In the genomic region with DNA sequence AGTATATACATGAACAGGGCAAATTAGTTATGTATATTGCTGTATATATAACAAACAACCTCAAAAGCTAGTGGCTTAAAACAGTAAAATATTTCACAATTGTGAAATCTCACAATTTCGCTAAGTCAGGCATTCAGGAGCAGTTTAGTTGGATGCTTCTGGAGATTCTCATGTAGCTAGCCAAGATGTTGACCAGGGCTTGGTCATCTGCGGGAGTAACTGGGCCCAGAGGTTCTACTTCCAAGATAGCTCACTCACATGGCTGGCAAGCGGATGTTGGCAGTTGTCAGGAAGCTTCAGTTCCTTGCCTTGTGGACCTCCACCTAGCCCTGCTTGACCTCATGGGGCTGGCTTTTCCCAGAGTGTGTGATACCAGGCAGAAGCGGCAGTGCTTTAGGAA, we compare ENCODE assay signal across 18 cellular contexts.
DNase-seq lines count a peak whose midpoint lies in the region; ATAC-seq and TF ChIP-seq lines count a peak whose summit lies in the region.
"Had no signal": no experiment of that assay in that cellular context is flagged by ENCODE, and none has a peak within 500 bp of the region (broad histone marks: within the 10 kb centered on the region; RNA-seq: fewer than 3 reads in every experiment).

No MANE protein-coding gene starts in this region.

- H3K18ac ChIP-seq in H9 (ENCODE audit: insufficient read length, low read depth, low read length) = no peak overlapping the region

- H4K8ac ChIP-seq in H9 (replicated peaks; ENCODE audit: insufficient read length, low read depth, low read length) = no peak overlapping the region

- TF ChIP-seq CTCF in fibroblast of villous mesenchyme (IDR thresholded peaks at IDR 0.05; ENCODE audit: insufficient read depth, low read depth, low read length) = no peak
- TF ChIP-seq CTCF in H9 (conservative IDR thresholded peaks at IDR 0.05) = no peak

- intact Hi-C loops in CD4-positive, alpha-beta memory T cell (cut with micrococcal nuclease) = no loop called here

- peaks cover 20% of the 10 kb centered on the region for H3K36me3 Mint-ChIP-seq in activated naive CD4-positive, alpha-beta T cell treated with anti-CD3 and anti-CD28 coated beads, Interleukin-2, amount 50 U/mL, for 24 hours
- H3K36me3 Mint-ChIP-seq in activated naive CD4-positive, alpha-beta T cell treated with anti-CD3 and anti-CD28 coated beads, Interleukin-2, amount 10 ng/mL, durations not matched to agents 7 days and 5 days = peaks cover 26% of the 10 kb centered on the region
- peaks cover 21 to 43% of the 10 kb centered on the region in 2 donors for H3K36me3 Mint-ChIP-seq in stimulated activated naive B cell treated with anti-CD40 and anti-IgM and Interleukin-4, amounts not matched to agents 10 μg/mL and 1 μg/mL and 100 μg/mL, for 72 hours
- peaks cover 37 to 80% of the 10 kb centered on the region in 2 donors for H3K36me3 Mint-ChIP-seq in CD4-positive, alpha-beta memory T cell
- H3K36me3 Mint-ChIP-seq in H9 (ENCODE audit: insufficient read depth in 1 of 3, low read depth in 3 of 3) = peaks cover 2 to 33% (median 8%) of the 10 kb centered on the region in 3 experiments; a peak in 4 of 7 replicates

- no peaks in the 10 kb centered on the region for H3K27me3 ChIP-seq in CD4-positive, alpha-beta memory T cell (ENCODE audit: insufficient read depth, low read length)
- no peaks in the 10 kb centered on the region for H3K27me3 ChIP-seq in H9 (ENCODE audit: insufficient read depth, low read length)

- H2AFZ ChIP-seq in H9 (ENCODE audit: low read length) = no peak overlapping the region
- H2AFZ ChIP-seq: GM23338 had no signal

- no peaks in the 10 kb centered on the region for H3K9me3 Mint-ChIP-seq in activated naive CD4-positive, alpha-beta T cell treated with anti-CD3 and anti-CD28 coated beads, Interleukin-2, amount 50 U/mL, for 24 hours
- H3K9me3 Mint-ChIP-seq in activated naive CD4-positive, alpha-beta T cell treated with anti-CD3 and anti-CD28 coated beads, Interleukin-2, amount 10 ng/mL, durations not matched to agents 7 days and 5 days = no peaks in the 10 kb centered on the region
- no peaks in the 10 kb centered on the region for H3K9me3 Mint-ChIP-seq in stimulated activated naive B cell treated with anti-CD40 and anti-IgM and Interleukin-4, amounts not matched to agents 10 μg/mL and 1 μg/mL and 100 μg/mL, for 72 hours
- H3K9me3 Mint-ChIP-seq in CD4-positive, alpha-beta memory T cell = peaks cover 0 to 2% (median 0%) of the 10 kb centered on the region in 8 donors
- H3K9me3 Mint-ChIP-seq in H9 = no peaks in the 10 kb centered on the region
- H3K9me3 Mint-ChIP-seq: CD4-positive, alpha-beta T cell; GM23338; HFFc6 had no signal

- no peak overlapping the region for H3K23ac ChIP-seq in H9 (ENCODE audit: insufficient read length, low read depth, low read length)

- H2AK5ac ChIP-seq in H9 (ENCODE audit: insufficient read length, low read length) = no peak overlapping the region

- peak overlapping the region; percentile 76 for H3K27ac Mint-ChIP-seq in activated naive CD4-positive, alpha-beta T cell treated with anti-CD3 and anti-CD28 coated beads, Interleukin-2, amount 50 U/mL, for 24 hours
- H3K27ac Mint-ChIP-seq in activated naive CD4-positive, alpha-beta T cell treated with anti-CD3 and anti-CD28 coated beads, Interleukin-2, amount 10 ng/mL, durations not matched to agents 7 days and 5 days = no peak overlapping the region
- no peak overlapping the region for H3K27ac Mint-ChIP-seq in stimulated activated naive B cell treated with anti-CD40 and anti-IgM and Interleukin-4, amounts not matched to agents 10 μg/mL and 1 μg/mL and 100 μg/mL, for 72 hours
- H3K27ac Mint-ChIP-seq in CD4-positive, alpha-beta memory T cell = no peak overlapping the region
- peak overlapping the region in 1 of 3 experiments; percentile 42; a peak in 1 of 7 replicates for H3K27ac Mint-ChIP-seq in H9
- H3K27ac Mint-ChIP-seq: CD4-positive, alpha-beta T cell; GM23338; HFFc6 had no signal

- H3K23me2 ChIP-seq in H9 (ENCODE audit: insufficient read length, low read depth, low read length, poor library complexity, severe bottlenecking) = no peaks in the 10 kb centered on the region

- DNase-seq in activated naive CD4-positive, alpha-beta T cell treated with anti-CD3 and anti-CD28 coated beads, Interleukin-2, amount 10 ng/mL, durations not matched to agents 7 days and 5 days = no peak
- DNase-seq in amniotic epithelial cell (ENCODE audit: low read depth) (peak; percentile 80), fibroblast of villous mesenchyme (ENCODE audit: low read depth) (peak; percentile 78), H9 (no peak)
- DNase-seq in stimulated activated naive B cell treated with anti-CD40 and anti-IgM and Interleukin-4, amounts not matched to agents 10 μg/mL and 1 μg/mL and 100 μg/mL, for 72 hours = no peak
- no peak for DNase-seq in CD4-positive, alpha-beta memory T cell
- DNase-seq: AML-193; CD4-positive, alpha-beta T cell; DMS153; DMS79; GDM1; HFFc6 had no signal

- POLR2A ChIA-PET in CD4-positive, alpha-beta memory T cell (lab: Charles Lee; ENCODE audit: partially characterized antibody) = no interaction called here

- no peak overlapping the region for H2BK15ac ChIP-seq in H9 (ENCODE audit: low read depth, low read length)

- no peak overlapping the region for H3K14ac ChIP-seq in H9 (ENCODE audit: insufficient read depth, low read length)

- H3K56ac ChIP-seq in H9 (ENCODE audit: insufficient read length, low read depth, low read length) = no peak overlapping the region

- H2BK20ac ChIP-seq in H9 (ENCODE audit: low read depth, low read length, poor library complexity, severe bottlenecking) = no peak overlapping the region

- ATAC-seq in stimulated activated naive B cell treated with anti-CD40 and anti-IgM and Interleukin-4, amounts not matched to agents 10 μg/mL and 1 μg/mL and 100 μg/mL, for 72 hours (replicated peaks) = no peak
- ATAC-seq: A549, GM23338, HCT116 had no signal

- CTCF ChIA-PET in activated naive CD4-positive, alpha-beta T cell treated with anti-CD3 and anti-CD28 coated beads, Interleukin-2, amount 10 ng/mL, durations not matched to agents 7 days and 5 days (lab: Charles Lee) = interaction anchor here (1.1 to 2.5 kb wide), 2 partner anchors 16 to 296 kb away, joined by 3 to 7 read pairs; no protein-coding TSS in a partner anchor
- CTCF ChIA-PET in CD4-positive, alpha-beta memory T cell (lab: Charles Lee; ENCODE audit: partially characterized antibody) = no interaction called here

- no peaks in the 10 kb centered on the region for H3K4me1 Mint-ChIP-seq in activated naive CD4-positive, alpha-beta T cell treated with anti-CD3 and anti-CD28 coated beads, Interleukin-2, amount 50 U/mL, for 24 hours
- no peaks in the 10 kb centered on the region for H3K4me1 Mint-ChIP-seq in activated naive CD4-positive, alpha-beta T cell treated with anti-CD3 and anti-CD28 coated beads, Interleukin-2, amount 10 ng/mL, durations not matched to agents 7 days and 5 days
- H3K4me1 Mint-ChIP-seq in stimulated activated naive B cell treated with anti-CD40 and anti-IgM and Interleukin-4, amounts not matched to agents 10 μg/mL and 1 μg/mL and 100 μg/mL, for 72 hours = no peaks in the 10 kb centered on the region
- no peaks in the 10 kb centered on the region for H3K4me1 Mint-ChIP-seq in CD4-positive, alpha-beta memory T cell
- peaks cover 3% of the 10 kb centered on the region in 2 experiments; a peak in 3 of 4 replicates for H3K4me1 Mint-ChIP-seq in H9

- no peaks in the 10 kb centered on the region for H3K4me1 ChIP-seq in CD4-positive, alpha-beta memory T cell (ENCODE audit: insufficient read depth, low read length)
- H3K4me1 ChIP-seq in H9 (ENCODE audit: insufficient read depth, low read length) = no peaks in the 10 kb centered on the region
- H3K4me1 ChIP-seq: A549 had no signal

- H3K27ac ChIP-seq in CD4-positive, alpha-beta memory T cell (ENCODE audit: low read depth, low read length) = no peak overlapping the region
- H3K27ac ChIP-seq in H9 (ENCODE audit: insufficient read length, low read depth, low read length) = no peak overlapping the region
- H3K27ac ChIP-seq: 22Rv1, A549, C4-2B had no signal

- no peak overlapping the region for H2BK12ac ChIP-seq in H9 (ENCODE audit: insufficient read length, low read depth, low read length)

- no peak overlapping the region for H2BK120ac ChIP-seq in H9 (ENCODE audit: low read depth, low read length, poor library complexity, severe bottlenecking)

- H3K4me2 ChIP-seq in H9 (ENCODE audit: insufficient read depth, insufficient read length, low read length) = no peak overlapping the region
- H3K4me2 ChIP-seq: A549, GM23338 had no signal

- H2BK5ac ChIP-seq in H9 (ENCODE audit: insufficient read length, low read length) = no peak overlapping the region

- no peaks in the 10 kb centered on the region for H3K79me1 ChIP-seq in H9 (ENCODE audit: insufficient read depth, low read depth, low read length, poor library complexity, severe bottlenecking)

- no peak overlapping the region for H3K4me3 ChIP-seq in fibroblast of villous mesenchyme (ENCODE audit: low read depth, low read length)
- no peak overlapping the region for H3K4me3 ChIP-seq in CD4-positive, alpha-beta memory T cell (ENCODE audit: low read length in 2 of 2)
- H3K4me3 ChIP-seq: A549, GM23338 had no signal

- no peaks in the 10 kb centered on the region for H3K9me3 ChIP-seq in CD4-positive, alpha-beta memory T cell (ENCODE audit: control insufficient read depth in 1 of 2, low read length in 2 of 2)
- no peaks in the 10 kb centered on the region for H3K9me3 ChIP-seq in H9 (ENCODE audit: control insufficient read depth, low read depth, low read length)
- H3K9me3 ChIP-seq: A549 had no signal

- no peaks in the 10 kb centered on the region for H4K20me1 ChIP-seq in H9 (ENCODE audit: control insufficient read depth, insufficient read depth, insufficient read length)

- H3K79me2 ChIP-seq in H9 (ENCODE audit: insufficient read depth, low read length) = no peaks in the 10 kb centered on the region

- H3K9ac ChIP-seq in H9 (ENCODE audit: extremely low read depth, insufficient read length, low read length) = no peak overlapping the region

- H3K36me3 ChIP-seq in CD4-positive, alpha-beta memory T cell (ENCODE audit: insufficient read depth, low read length) = peaks cover 31% of the 10 kb centered on the region

- no peak overlapping the region for H3K4me3 Mint-ChIP-seq in activated naive CD4-positive, alpha-beta T cell treated with anti-CD3 and anti-CD28 coated beads, Interleukin-2, amount 50 U/mL, for 24 hours
- no peak overlapping the region for H3K4me3 Mint-ChIP-seq in activated naive CD4-positive, alpha-beta T cell treated with anti-CD3 and anti-CD28 coated beads, Interleukin-2, amount 10 ng/mL, durations not matched to agents 7 days and 5 days
- no peak overlapping the region for H3K4me3 Mint-ChIP-seq in stimulated activated naive B cell treated with anti-CD40 and anti-IgM and Interleukin-4, amounts not matched to agents 10 μg/mL and 1 μg/mL and 100 μg/mL, for 72 hours
- H3K4me3 Mint-ChIP-seq in CD4-positive, alpha-beta memory T cell = no peak overlapping the region
- H3K4me3 Mint-ChIP-seq in H9 = no peak overlapping the region
- H3K4me3 Mint-ChIP-seq: CD4-positive, alpha-beta T cell; GM23338; HFFc6 had no signal

- H3K27me3 Mint-ChIP-seq in activated naive CD4-positive, alpha-beta T cell treated with anti-CD3 and anti-CD28 coated beads, Interleukin-2, amount 50 U/mL, for 24 hours = no peaks in the 10 kb centered on the region
- no peaks in the 10 kb centered on the region for H3K27me3 Mint-ChIP-seq in activated naive CD4-positive, alpha-beta T cell treated with anti-CD3 and anti-CD28 coated beads, Interleukin-2, amount 10 ng/mL, durations not matched to agents 7 days and 5 days
- H3K27me3 Mint-ChIP-seq in stimulated activated naive B cell treated with anti-CD40 and anti-IgM and Interleukin-4, amounts not matched to agents 10 μg/mL and 1 μg/mL and 100 μg/mL, for 72 hours = no peaks in the 10 kb centered on the region
- no peaks in the 10 kb centered on the region for H3K27me3 Mint-ChIP-seq in CD4-positive, alpha-beta memory T cell
- H3K27me3 Mint-ChIP-seq in H9 (ENCODE audit: low read depth) = no peaks in the 10 kb centered on the region
- H3K27me3 Mint-ChIP-seq: CD4-positive, alpha-beta T cell had no signal

- H4K5ac ChIP-seq in H9 (ENCODE audit: insufficient read length, low read depth, low read length) = no peak overlapping the region

- no CpG with 5 or more reads among the region's 4 CpGs for whole genome bisulfite sequencing in H9 (ENCODE audit: extremely low coverage, insufficient read length, low lambda C conversion rate)

- H3T11ph ChIP-seq in H9 (ENCODE audit: low read length) = no peak overlapping the region

- H4K91ac ChIP-seq in H9 (ENCODE audit: insufficient read length, low read depth, low read length) = no peak overlapping the region

- H3K4ac ChIP-seq in H9 (ENCODE audit: low read depth, low read length) = no peak overlapping the region

Comparison
In these comparisons a context has a peak if more than half of its experiments do, and no peak if none do; other contexts are left out.
1. DNase-seq: peak in amniotic epithelial cell (single experiment) and fibroblast of villous mesenchyme (single experiment); none in activated naive CD4-positive, alpha-beta T cell treated with anti-CD3 and anti-CD28 coated beads, Interleukin-2, amount 10 ng/mL, durations not matched to agents 7 days and 5 days (single experiment), stimulated activated naive B cell treated with anti-CD40 and anti-IgM and Interleukin-4, amounts not matched to agents 10 μg/mL and 1 μg/mL and 100 μg/mL, for 72 hours (single experiment), CD4-positive, alpha-beta memory T cell (0 of 5) and H9 (single experiment).